ENCODE assay signal across 21 cellular contexts in genomic region chr1:174828264-174828663, GRCh38.
"Had no signal": no experiment of that assay in that cellular context is flagged by ENCODE, and none has a peak within 500 bp of the region (broad histone marks: within the 10 kb centered on the region; RNA-seq: fewer than 3 reads in every experiment).

No MANE protein-coding gene starts in this region.

- ATAC-seq: activated CD4-positive, alpha-beta T cell treated with anti-CD3 and anti-CD28 coated beads for 36 hours; T-helper 17 cell had no signal

- H3K27ac ChIP-seq: VCaP had no signal

- DNase-seq: activated CD4-positive, alpha-beta memory T cell treated with anti-CD3 and anti-CD28 coated beads, Interleukin-2, amount 10 ng/mL, durations not matched to agents 7 days and 5 days; activated CD4-positive, alpha-beta T cell treated with anti-CD3 and anti-CD28 coated beads for 36 hours; activated CD4-positive, alpha-beta T cell treated with anti-CD3 and anti-CD28 coated beads, Interleukin-2, amount 50 U/mL, for 1 hour; activated CD8-positive, alpha-beta memory T cell treated with anti-CD3 and anti-CD28 coated beads, Interleukin-2, amount 50 U/mL, for 4 hours; activated effector memory CD4-positive, alpha-beta T cell treated with Interleukin-2 at 50 U/mL for 16 hours; activated naive CD4-positive, alpha-beta T cell; aorta; KG1; NCI-H1105; NCI-H1436; NCI-H1694 treated with DMSO at 0.1 percent for 48 hours; NCI-H2029 treated with DMSO at 0.1 percent for 48 hours; NCI-H345; NCI-H510A; NCI-H526 treated with DMSO at 0.1 percent for 48 hours; NCI-H82; SIG-M5; T-helper 17 cell; T1000 had no signal

- FAIRE-seq: TTC549 had no signal
